Comparison of ENCODE assay signal across 23 cellular contexts in the genomic region with DNA sequence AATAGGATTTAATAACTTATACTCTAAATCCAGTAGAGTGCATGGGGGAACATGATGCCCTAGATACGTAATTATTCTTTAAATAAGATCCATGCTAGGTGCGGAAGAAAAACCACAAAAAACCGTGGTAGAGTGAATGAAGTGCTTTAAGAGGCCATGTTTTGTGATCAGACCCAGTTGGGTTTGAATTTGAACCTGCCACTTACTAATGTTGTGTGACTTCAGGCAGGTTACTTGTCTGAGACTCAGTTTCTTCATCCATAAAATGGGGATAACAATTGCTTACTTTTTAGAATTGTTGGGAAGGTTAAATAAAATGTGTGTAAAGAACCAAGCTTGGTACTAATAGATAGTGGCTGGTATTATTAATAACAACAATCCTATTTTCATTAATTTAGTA. TPM values are rescaled to one million over a fixed set of nuclear protein-coding genes. Genes with fewer than 3 reads are reported as not detected.
DNase-seq lines count a peak whose midpoint lies in the region; ATAC-seq, FAIRE-seq and TF ChIP-seq lines count a peak whose summit lies in the region.
"Had no signal": no experiment of that assay in that cellular context is flagged by ENCODE, and none has a peak within 500 bp of the region (broad histone marks: within the 10 kb centered on the region; RNA-seq: fewer than 3 reads in every experiment).

No MANE protein-coding gene starts in this region.

- peaks cover 7% of the 10 kb centered on the region; the same call in 1 of the 3 replicates for H3K4me1 ChIP-seq in A549
- peaks cover 0 to 9% of the 10 kb centered on the region in 2 donors for H3K4me1 ChIP-seq in ascending aorta
- H3K4me1 ChIP-seq in HAP-1, result peaks cover 38% of the 10 kb centered on the region

- H3K27me3 ChIP-seq in ascending aorta, result no peaks in the 10 kb centered on the region
- no peaks in the 10 kb centered on the region for H3K27me3 ChIP-seq in HAP-1 (ENCODE audit: low read depth)
- H3K27me3 ChIP-seq: BLaER1 treated with 17β-estradiol and CSF1 and Interleukin-3, amounts not matched to agents 10 nM and 100 nM had no signal

- no peak for FAIRE-seq in A549 (lab: Jason Lieb, UNC)
- FAIRE-seq: A204.1, GM12878, GM12892, GM18507 had no signal

- H3K4me3 ChIP-seq in A549, result no peak overlapping the region
- H3K4me3 ChIP-seq in ascending aorta, result no peak overlapping the region
- no peak overlapping the region for H3K4me3 ChIP-seq in HAP-1
- H3K4me3 ChIP-seq: BLaER1 treated with 17β-estradiol and CSF1 and Interleukin-3, amounts not matched to agents 10 nM and 100 nM; GM12878 had no signal

- no peak overlapping the region for H3K4me2 ChIP-seq in A549
- H3K4me2 ChIP-seq: BLaER1 treated with 17β-estradiol and CSF1 and Interleukin-3, amounts not matched to agents 10 nM and 100 nM had no signal

- TF ChIP-seq RAD21 in A549 (conservative IDR thresholded peaks at IDR 0.05 in 1 of 2, IDR thresholded peaks at IDR 0.05 in 1 of 2), result no peak

- H3K36me3 ChIP-seq in ascending aorta (no peaks in the 10 kb centered on the region), HAP-1 (replicated peaks) (no peaks in the 10 kb centered on the region)

- H3K27me3 Mint-ChIP-seq in chondrocyte (ENCODE audit: low read depth), result no peaks in the 10 kb centered on the region
- H3K27me3 Mint-ChIP-seq in glutamatergic neuron (ENCODE audit: unreplicated experiment), result peaks cover 11% of the 10 kb centered on the region
- H3K27me3 Mint-ChIP-seq: B cell; CD4-positive, alpha-beta T cell had no signal

- POLR2A ChIA-PET in A549 (lab: Yijun Ruan, JAX), result interaction anchor here (0.6 kb wide), 1 partner anchor 195 kb away, joined by 4 read pairs; no protein-coding TSS in a partner anchor

- H3K9me3 Mint-ChIP-seq in chondrocyte (ENCODE audit: low read depth), result no peaks in the 10 kb centered on the region
- H3K9me3 Mint-ChIP-seq in glutamatergic neuron (ENCODE audit: unreplicated experiment), result peaks cover 12% of the 10 kb centered on the region
- H3K9me3 Mint-ChIP-seq: CD4-positive, alpha-beta T cell; CD8-positive, alpha-beta T cell had no signal

- CTCF ChIA-PET in A549 (lab: Yijun Ruan, JAX), result no interaction called here

- in situ Hi-C loops in HAP-1 (cut with MboI; ENCODE audit: low sequenced_read_pairs), result no loop called here

- no peak for TF ChIP-seq CTCF in A549 (IDR thresholded peaks at IDR 0.05)
- no peak for TF ChIP-seq CTCF in ascending aorta (IDR thresholded peaks at IDR 0.05)
- no peak for TF ChIP-seq CTCF in chondrocyte (IDR thresholded peaks at IDR 0.05)
- no peak for TF ChIP-seq CTCF in glutamatergic neuron (IDR thresholded peaks at IDR 0.05; ENCODE audit: partially characterized antibody, unreplicated experiment)

- WGBS in A549 (ENCODE audit: missing lambda C conversion rate), result 96% methylated on average over 3 of the region's 3 CpGs

- H3K27ac ChIP-seq in A549 (no peak overlapping the region), ascending aorta (peak overlapping the region; percentile 51 to 73)
- H3K27ac ChIP-seq: BLaER1 treated with 17β-estradiol and CSF1 and Interleukin-3, amounts not matched to agents 10 nM and 100 nM; C4-2B had no signal

- ATAC-seq in A549, result no peak
- ATAC-seq: CD8-positive, alpha-beta T cell; GM12878 had no signal

- TF ChIP-seq EP300 in A549 (IDR thresholded peaks at IDR 0.05), result no peak

- H3K27ac Mint-ChIP-seq in chondrocyte (ENCODE audit: unreplicated experiment) (peak overlapping the region; percentile 66), glutamatergic neuron (ENCODE audit: unreplicated experiment) (peak overlapping the region; percentile 68)
- H3K27ac Mint-ChIP-seq: B cell; CD4-positive, alpha-beta T cell; CD8-positive, alpha-beta T cell had no signal

- intact Hi-C loops in ascending aorta (cut with DNase I), result no loop called here

- no peak for TF ChIP-seq POLR2A in A549 (IDR thresholded peaks at IDR 0.05; ENCODE audit: low read length)

- no peak for DNase-seq in A549 (ENCODE audit: low read depth in 1 of 2, low spot score in 1 of 2)
- no peak for DNase-seq in ascending aorta (ENCODE audit: low spot score in 2 of 2)
- no peak for DNase-seq in chondrocyte (ENCODE audit: low spot score)
- no peak for DNase-seq in glutamatergic neuron
- no peak for DNase-seq in DMS79 (lab: John Stamatoyannopoulos, UW)
- DNase-seq in T-helper 2 cell, result no peak
- no peak for DNase-seq in HAP-1 (ENCODE audit: low spot score in 2 of 2)
- DNase-seq: 8988T; AML-193; Caco-2; Calu3; CD4-positive, alpha-beta T cell; CD8-positive, alpha-beta T cell; DND-41; EL; GDM1 had no signal

- H3K9me3 ChIP-seq in A549 (no peaks in the 10 kb centered on the region), ascending aorta (no peaks in the 10 kb centered on the region), HAP-1 (no peaks in the 10 kb centered on the region)
- H3K9me3 ChIP-seq: BLaER1 treated with 17β-estradiol and CSF1 and Interleukin-3, amounts not matched to agents 10 nM and 100 nM; Caco-2 had no signal

- H3K36me3 Mint-ChIP-seq in chondrocyte (ENCODE audit: low read depth) (no peaks in the 10 kb centered on the region), glutamatergic neuron (ENCODE audit: unreplicated experiment) (no peaks in the 10 kb centered on the region)
- H3K36me3 Mint-ChIP-seq: CD8-positive, alpha-beta T cell had no signal

- H3K4me1 Mint-ChIP-seq in chondrocyte (ENCODE audit: low read depth), result peaks cover 40% of the 10 kb centered on the region
- peaks cover 37% of the 10 kb centered on the region for H3K4me1 Mint-ChIP-seq in glutamatergic neuron (ENCODE audit: low read depth, unreplicated experiment)

- no peak overlapping the region for H3K4me3 Mint-ChIP-seq in chondrocyte (ENCODE audit: unreplicated experiment)
- H3K4me3 Mint-ChIP-seq in glutamatergic neuron (ENCODE audit: unreplicated experiment), result peak overlapping the region; percentile 20
- H3K4me3 Mint-ChIP-seq: B cell; CD4-positive, alpha-beta T cell; CD8-positive, alpha-beta T cell had no signal

TF ChIP-seq in A549, 52 proteins besides CTCF, POLR2A, EP300 and RAD21:
- TF ChIP-seq RNF2 (IDR thresholded peaks at IDR 0.05; ENCODE audit: borderline replicate concordance, low read depth) (no peak), E2F6 (IDR thresholded peaks at IDR 0.05; ENCODE audit: borderline replicate concordance, low read depth) (no peak), EHMT2 (IDR thresholded peaks at IDR 0.05; ENCODE audit: low read depth) (no peak), KDM1A (IDR thresholded peaks at IDR 0.05; ENCODE audit: low read depth) (0 out of 2 replicates have a peak, but pooled peaks have one; percentile 60)
TF ChIP-seq in A549: peak in this region for 1.

RNA-seq across cellular contexts. Expression of gene MIB1, which starts 17.2 kb away (rescaled TPM):
- 20.3 and 22.2 TPM in 2 replicates for polyA plus RNA-seq in A549 (2011; rRNA removed)
- polyA plus RNA-seq in A549 (2012; cell fraction: cytosol; rRNA removed), result 1.8 and 2.0 TPM in 2 replicates
- 1.5 and 2.3 TPM in 2 replicates for polyA plus RNA-seq in A549 (2012; cell fraction: nucleus; rRNA removed)
- polyA plus RNA-seq in A549 (2017; fragmentation: RNase III; extraction: RNeasy Plus Mini Kit Qiagen cat#74134 plus additional on column Dnase treatment), result 8.4 to 9.7 TPM (median 9.6 TPM) in 3 replicates
- 51.8 and 53.5 TPM in 2 replicates for polyA minus RNA-seq in A549 (2011; rRNA and poly(A)+ RNA removed)
- total RNA-seq in ascending aorta, result 11.0 TPM
- 68.0 to 75.4 TPM (median 70.2 TPM) in 3 replicates for total RNA-seq in chondrocyte
- total RNA-seq in glutamatergic neuron (ENCODE audit: unreplicated experiment), result 228 TPM

RNA-seq across cellular contexts. Expression of gene ABHD3, which starts 53.3 kb away (rescaled TPM):
- 24.4 and 24.7 TPM in 2 replicates for polyA plus RNA-seq in A549 (2011; rRNA removed)
- polyA plus RNA-seq in A549 (2012; cell fraction: cytosol; rRNA removed), result 14.5 and 15.6 TPM in 2 replicates
- polyA plus RNA-seq in A549 (2012; cell fraction: nucleus; rRNA removed), result 15.9 and 21.2 TPM in 2 replicates
- polyA plus RNA-seq in A549 (2017; fragmentation: RNase III; extraction: RNeasy Plus Mini Kit Qiagen cat#74134 plus additional on column Dnase treatment), result 20.9 to 28.0 TPM (median 23.7 TPM) in 3 replicates
- 10.6 and 14.1 TPM in 2 replicates for polyA minus RNA-seq in A549 (2011; rRNA and poly(A)+ RNA removed)
- 9.6 TPM for total RNA-seq in ascending aorta
- 3.7 to 6.8 TPM (median 4.3 TPM) in 3 replicates for total RNA-seq in chondrocyte
- 12.7 TPM for total RNA-seq in glutamatergic neuron (ENCODE audit: unreplicated experiment)

Comparison
In these comparisons a context has a peak if more than half of its experiments do, and no peak if none do; other contexts are left out.
1. H3K27ac ChIP-seq: peak in ascending aorta (2 of 2); none in A549 (0 of 2).